ENCODE assay signal across 8 cellular contexts in the genomic region with DNA sequence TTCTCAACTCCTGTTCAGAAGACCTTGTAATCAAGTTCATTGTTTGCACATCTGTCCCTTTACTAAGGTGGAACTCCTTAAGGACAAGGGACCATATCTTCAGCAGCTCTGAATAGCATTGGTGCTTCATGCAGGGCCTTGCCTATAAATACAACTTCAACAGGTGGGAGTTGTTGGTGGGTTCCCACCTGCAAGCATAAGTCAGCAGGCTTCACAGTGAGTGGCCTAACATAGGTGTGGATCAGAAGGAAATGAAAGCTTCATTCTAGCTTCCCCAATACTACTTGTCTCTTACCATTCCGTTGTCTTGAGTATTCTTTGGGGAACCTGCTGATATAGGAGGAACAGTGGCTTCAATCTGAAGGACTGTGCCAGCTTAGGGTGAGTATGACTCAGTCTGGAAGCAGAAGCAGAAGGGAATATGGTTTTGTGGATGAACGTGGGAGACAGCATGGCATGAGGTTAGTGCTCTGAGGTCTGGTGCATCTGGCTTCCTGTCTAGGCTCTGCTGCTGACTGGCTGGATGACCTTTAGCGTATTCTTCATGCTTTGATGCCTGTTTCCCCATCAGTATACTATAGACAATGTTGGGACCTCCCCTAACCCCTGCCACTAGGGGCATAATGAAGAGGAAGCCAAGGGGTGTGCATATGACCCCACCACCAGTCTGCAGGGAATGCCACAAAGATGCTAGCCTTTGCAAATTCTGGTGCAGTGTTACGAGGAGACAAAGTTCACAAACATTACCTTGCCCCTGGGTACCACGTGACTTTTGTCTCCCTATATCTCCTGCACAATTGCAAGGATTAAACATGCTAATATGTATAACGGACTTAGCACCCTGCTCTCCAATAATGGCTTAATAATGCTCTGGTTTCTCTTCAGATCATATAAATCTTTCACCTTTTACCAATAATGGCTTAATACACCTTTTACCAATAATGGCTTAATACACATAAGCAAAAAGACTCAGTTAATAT.
DNase-seq lines count a peak whose midpoint lies in the region; ATAC-seq, FAIRE-seq and TF ChIP-seq lines count a peak whose summit lies in the region.

No MANE protein-coding gene starts in this region.

- ATAC-seq in GM21447 (IDR thresholded peaks at IDR 0.05; ENCODE audit: unreplicated experiment) (peak; percentile 50), HG03571 (IDR thresholded peaks at IDR 0.05; ENCODE audit: unreplicated experiment) (peak; percentile 48), esophagus mucosa (peak; percentile 54)
- ATAC-seq in stimulated activated effector memory CD8-positive, alpha-beta T cell treated with anti-CD3 and anti-CD28 coated beads, Interleukin-12 subunit alpha, Interleukin-12 subunit beta, amount 100 ng/mL, for 72 hours, result no peak

- no peak for DNase-seq in GM12892 (ENCODE audit: insufficient read length)
- DNase-seq in COR-L47 (lab: John Stamatoyannopoulos, UW), result no peak
- DNase-seq in NCI-H82 (lab: John Stamatoyannopoulos, UW), result no peak
- no peak for DNase-seq in stimulated activated CD4-positive, alpha-beta T cell treated with anti-CD3 and anti-CD28 coated beads, Interleukin-12 subunit alpha, Interleukin-12 subunit beta, amount 100 ng/mL, for 4 hours
- no peak for DNase-seq in stimulated activated effector memory CD8-positive, alpha-beta T cell treated with anti-CD3 and anti-CD28 coated beads, Interleukin-12 subunit alpha, Interleukin-12 subunit beta, amount 100 ng/mL, for 72 hours (ENCODE audit: low spot score in 2 of 2)

- H3K4me1 Mint-ChIP-seq in stimulated activated effector memory CD8-positive, alpha-beta T cell treated with anti-CD3 and anti-CD28 coated beads, Interleukin-12 subunit alpha, Interleukin-12 subunit beta, amount 100 ng/mL, for 72 hours, result peaks cover 49% of the 10 kb centered on the region

- FAIRE-seq in GM12892 (lab: Jason Lieb, UNC), result peak; percentile 95

- H3K36me3 Mint-ChIP-seq in stimulated activated effector memory CD8-positive, alpha-beta T cell treated with anti-CD3 and anti-CD28 coated beads, Interleukin-12 subunit alpha, Interleukin-12 subunit beta, amount 100 ng/mL, for 72 hours, result peaks cover 7% of the 10 kb centered on the region

- peaks cover 4% of the 10 kb centered on the region for H3K9me3 Mint-ChIP-seq in stimulated activated effector memory CD8-positive, alpha-beta T cell treated with anti-CD3 and anti-CD28 coated beads, Interleukin-12 subunit alpha, Interleukin-12 subunit beta, amount 100 ng/mL, for 72 hours

- no peak overlapping the region for H3K4me3 Mint-ChIP-seq in stimulated activated effector memory CD8-positive, alpha-beta T cell treated with anti-CD3 and anti-CD28 coated beads, Interleukin-12 subunit alpha, Interleukin-12 subunit beta, amount 100 ng/mL, for 72 hours

- no peak overlapping the region for H3K27ac Mint-ChIP-seq in stimulated activated effector memory CD8-positive, alpha-beta T cell treated with anti-CD3 and anti-CD28 coated beads, Interleukin-12 subunit alpha, Interleukin-12 subunit beta, amount 100 ng/mL, for 72 hours

- TF ChIP-seq POLR2A in GM12892 (IDR thresholded peaks at IDR 0.05; ENCODE audit: low read depth, low read length), result 0 out of 2 replicates have a peak, but pooled peaks have one; percentile 10
